In genomic region chr10:63388421-63389031, GRCh38 we compare ENCODE assay signal across 12 cellular contexts.
DNase-seq lines count a peak whose midpoint lies in the region; ATAC-seq and TF ChIP-seq lines count a peak whose summit lies in the region.
"Had no signal": no experiment of that assay in that cellular context is flagged by ENCODE, and none has a peak within 500 bp of the region (broad histone marks: within the 10 kb centered on the region; RNA-seq: fewer than 3 reads in every experiment).

No MANE protein-coding gene starts in this region.

- no peaks in the 10 kb centered on the region for H3K9me2 ChIP-seq in OCI-LY7 (ENCODE audit: insufficient read depth, low read length)

- POLR2A ChIA-PET in naive thymus-derived CD8-positive, alpha-beta T cell (lab: Charles Lee): no interaction called here
- POLR2A ChIA-PET in OCI-LY7 (lab: Charles Lee): interaction anchor here (0.6 to 0.7 kb wide), 2 partner anchors 217 to 809 kb away, joined by 3 to 7 read pairs; no protein-coding TSS in a partner anchor

- peak overlapping the region; percentile 88 for H3K27ac Mint-ChIP-seq in T-helper 17 cell
- H3K27ac Mint-ChIP-seq in naive thymus-derived CD8-positive, alpha-beta T cell: peak overlapping the region; percentile 3 to 83 (median 55)
- H3K27ac Mint-ChIP-seq: activated B cell treated with CpG ODN at 0.5 μM for 24 hours, endodermal cell had no signal

- H4K20me1 ChIP-seq in OCI-LY7 (ENCODE audit: insufficient read depth, low read length): no peaks in the 10 kb centered on the region

- H3K4me1 ChIP-seq in OCI-LY7 (ENCODE audit: insufficient read depth, low read length, poor library complexity, severe bottlenecking): no peaks in the 10 kb centered on the region

- intact Hi-C loops in OCI-LY7 (cut with micrococcal nuclease; ENCODE audit: unreplicated experiment): no loop called here

- peak; percentile 68 for ATAC-seq in HG02943 (IDR thresholded peaks at IDR 0.05; ENCODE audit: low read depth, unreplicated experiment)
- ATAC-seq in T-helper 17 cell: peak; percentile 86
- ATAC-seq in naive thymus-derived CD8-positive, alpha-beta T cell: peak; percentile 77 to 85
- ATAC-seq in GM21526 (IDR thresholded peaks at IDR 0.05; ENCODE audit: low FRiP score, unreplicated experiment): no peak
- ATAC-seq: A549 had no signal

- H2AFZ ChIP-seq in OCI-LY7 (ENCODE audit: low read length): no peak overlapping the region

- H3K79me2 ChIP-seq in OCI-LY7 (ENCODE audit: insufficient read depth, low read depth, low read length): peaks cover 11% of the 10 kb centered on the region; the same call in 1 of the 2 replicates

- DNase-seq in NCI-H2107 treated with DMSO at 0.1 percent for 48 hours (lab: John Stamatoyannopoulos, UW; ENCODE audit: unreplicated experiment) (peak; percentile 67), NCI-H2107 (lab: John Stamatoyannopoulos, UW) (no peak), T-helper 17 cell (no peak), OCI-LY7 (ENCODE audit: low spot score) (no peak), dermis blood vessel endothelial cell (no peak)
- DNase-seq in naive thymus-derived CD8-positive, alpha-beta T cell: peak in 3 of 10 donors; percentile 40 to 62 (median 55)
- DNase-seq: activated B cell treated with CpG ODN at 0.5 μM for 24 hours, endodermal cell, NCI-H2171 treated with DMSO at 0.1 percent for 48 hours had no signal

- H3K36me3 ChIP-seq in OCI-LY7 (ENCODE audit: insufficient read depth, low read length): no peaks in the 10 kb centered on the region

- BruUV-seq in OCI-LY7 (replicated peaks; lab: Mats Ljungman, UMichigan): no TSS peak

- no peak for TF ChIP-seq CTCF in OCI-LY7 (conservative IDR thresholded peaks at IDR 0.05; ENCODE audit: low read length)

- H3K9me3 Mint-ChIP-seq in naive thymus-derived CD8-positive, alpha-beta T cell: peaks cover 0 to 27% (median 14%) of the 10 kb centered on the region in 9 donors

- no peak overlapping the region for H3K27ac ChIP-seq in OCI-LY7 (ENCODE audit: low read depth, low read length, poor library complexity, severe bottlenecking)
- H3K27ac ChIP-seq: A549 had no signal

- peaks cover 5% of the 10 kb centered on the region for H3K36me3 Mint-ChIP-seq in T-helper 17 cell (ENCODE audit: low read depth)
- peaks cover 9 to 17% (median 14%) of the 10 kb centered on the region in 3 donors for H3K36me3 Mint-ChIP-seq in naive thymus-derived CD8-positive, alpha-beta T cell

- H3K9me3 ChIP-seq in T-helper 17 cell (ENCODE audit: control insufficient read depth, low read length, poor library complexity, severe bottlenecking): no peaks in the 10 kb centered on the region
- peaks cover 9% of the 10 kb centered on the region; the same call in 1 of the 2 replicates for H3K9me3 ChIP-seq in OCI-LY7 (ENCODE audit: low read length)

- H3K27me3 Mint-ChIP-seq in T-helper 17 cell: no peaks in the 10 kb centered on the region
- no peaks in the 10 kb centered on the region for H3K27me3 Mint-ChIP-seq in naive thymus-derived CD8-positive, alpha-beta T cell
- H3K27me3 Mint-ChIP-seq: activated B cell treated with CpG ODN at 0.5 μM for 24 hours had no signal

- CTCF ChIA-PET in OCI-LY7 (lab: Charles Lee; ENCODE audit: unreplicated experiment): no interaction called here

- peak overlapping the region; percentile 91 for H3K4me3 Mint-ChIP-seq in T-helper 17 cell
- H3K4me3 Mint-ChIP-seq in naive thymus-derived CD8-positive, alpha-beta T cell: peak overlapping the region; percentile 56 to 80 (median 71)
- H3K4me3 Mint-ChIP-seq: activated B cell treated with CpG ODN at 0.5 μM for 24 hours, endodermal cell had no signal

- H3K4me3 ChIP-seq in OCI-LY7 (ENCODE audit: low read depth, low read length, poor library complexity, severe bottlenecking): no peak overlapping the region
- H3K4me3 ChIP-seq: A549 had no signal

- peaks cover 46% of the 10 kb centered on the region for H3K4me1 Mint-ChIP-seq in T-helper 17 cell
- peaks cover 23 to 79% (median 72%) of the 10 kb centered on the region in 4 donors for H3K4me1 Mint-ChIP-seq in naive thymus-derived CD8-positive, alpha-beta T cell

- H3K4me2 ChIP-seq in OCI-LY7 (ENCODE audit: low read length): no peak overlapping the region
- H3K4me2 ChIP-seq: A549 had no signal
